1 cellular context compared by ENCODE assay signal in genomic region chr14:64928239-64929002, GRCh38.
TF ChIP-seq lines count a peak whose summit lies in the region.

No MANE protein-coding gene starts in this region.

TF ChIP-seq in endothelial cell of umbilical vein, 7 proteins besides CTCF, POLR2A, EP300 and RAD21 (continued from another document):
- TF ChIP-seq MYC (IDR thresholded peaks at IDR 0.05; ENCODE audit: low read depth, low read length) (no peak), POLR2AphosphoS5 (IDR thresholded peaks at IDR 0.05; ENCODE audit: insufficient read depth, low read depth, low read length) (no peak)
